ENCODE assay signal across 10 cellular contexts in genomic region chr1:246364415-246364941, GRCh38.
DNase-seq lines count a peak whose midpoint lies in the region; ATAC-seq and TF ChIP-seq lines count a peak whose summit lies in the region.
"Had no signal": no experiment of that assay in that cellular context is flagged by ENCODE, and none has a peak within 500 bp of the region (broad histone marks: within the 10 kb centered on the region; RNA-seq: fewer than 3 reads in every experiment).

No MANE protein-coding gene starts in this region.

- peak; percentile 77 for ATAC-seq in GM18873 (IDR thresholded peaks at IDR 0.05; ENCODE audit: low FRiP score, unreplicated experiment)
- ATAC-seq in HG02642 (IDR thresholded peaks at IDR 0.05; ENCODE audit: poor library complexity, unreplicated experiment) = peak; percentile 67
- no peak for ATAC-seq in aorta (ENCODE audit: low FRiP score)
- ATAC-seq: K562 had no signal

- no peaks in the 10 kb centered on the region for H3K9me3 ChIP-seq in aorta (ENCODE audit: control insufficient read depth, low read length)

- H3K36me3 ChIP-seq in aorta (ENCODE audit: control insufficient read depth in 1 of 2, insufficient read depth in 2 of 2, low read length in 1 of 2) = no peaks in the 10 kb centered on the region
- H3K36me3 ChIP-seq: spleen had no signal

- H3K27ac ChIP-seq in aorta (ENCODE audit: low read depth in 1 of 2, low read length in 2 of 2) = no peak overlapping the region
- H3K27ac ChIP-seq: spleen had no signal

- no peaks in the 10 kb centered on the region for H3K4me1 ChIP-seq in aorta (ENCODE audit: control insufficient read depth in 1 of 2, insufficient read depth in 2 of 2, low read length in 2 of 2)

- no peak overlapping the region; the same call in 1 of the 2 replicates for H3K4me3 ChIP-seq in GM12864 (ENCODE audit: low read depth, low read length)
- H3K4me3 ChIP-seq in aorta (ENCODE audit: low read length in 2 of 2) = no peak overlapping the region
- H3K4me3 ChIP-seq: K562, spleen had no signal

- WGBS in aorta, 2 donors = 92% methylated on average over 6 of the region's 6 CpGs

- intact Hi-C loops in aorta (cut with DNase I) = no loop called here

- H3K27me3 ChIP-seq in aorta (ENCODE audit: control insufficient read depth in 1 of 2, insufficient read depth in 2 of 2, low read length in 1 of 2) = no peaks in the 10 kb centered on the region
- H3K27me3 ChIP-seq: spleen had no signal

- DNase-seq in GM12864 (ENCODE audit: low read depth) = peak; percentile 41
- peak; percentile 14 for DNase-seq in NCI-H187 treated with DMSO at 0.1 percent for 48 hours (lab: John Stamatoyannopoulos, UW)
- no peak for DNase-seq in amygdala (lab: John Stamatoyannopoulos, UW)
- no peak for DNase-seq in aorta
- DNase-seq in NCI-H2196 treated with DMSO at 0.1 percent for 48 hours (lab: John Stamatoyannopoulos, UW; ENCODE audit: unreplicated experiment) = no peak
- DNase-seq in putamen (ENCODE audit: low spot score) = no peak
- DNase-seq: spleen had no signal

- TF ChIP-seq CTCF in GM12864 (IDR thresholded peaks at IDR 0.05; ENCODE audit: low read depth, low read length, missing control alignments) = no peak

Comparison
In these comparisons a context has a peak if more than half of its experiments do, and no peak if none do; other contexts are left out.
1. DNase-seq: peak in GM12864 (single experiment) and NCI-H187 treated with DMSO at 0.1 percent for 48 hours (single experiment); none in amygdala (0 of 56), aorta (0 of 2), NCI-H2196 treated with DMSO at 0.1 percent for 48 hours (single experiment) and putamen (single experiment).